10 cellular contexts compared by ENCODE assay signal in genomic region chr4:146207410-146207809, GRCh38. TPM values are rescaled to one million over a fixed set of nuclear protein-coding genes. Genes with fewer than 3 reads are reported as not detected.
"Had no signal": no experiment of that assay in that cellular context is flagged by ENCODE, and none has a peak within 500 bp of the region (broad histone marks: within the 10 kb centered on the region; RNA-seq: fewer than 3 reads in every experiment).

No MANE protein-coding gene starts in this region.

- DNase-seq: GM23248, GOT3, H7, H9, HCEC 1CT, HFFc6 had no signal

- H3K9me3 ChIP-seq: HAP-1 had no signal

- H2AFZ ChIP-seq: GM23248, GM23338 had no signal

- H3K4me1 ChIP-seq: HAP-1 had no signal

- H3K36me3 ChIP-seq: HAP-1 had no signal

- H3K4me2 ChIP-seq: GM23338 had no signal

- H3K9ac ChIP-seq: GM23248 had no signal

- H3K27ac ChIP-seq: GM23248 had no signal

- FAIRE-seq: H54 had no signal

- H3K4me3 ChIP-seq: GM23248, GM23338, HAP-1 had no signal

RNA-seq across cellular contexts. Expression of gene REELD1, which starts 6.9 kb away (rescaled TPM):
- total RNA-seq: GM23248, GM23338, H4, H9, HFFc6 had no signal
- polyA plus RNA-seq: GM23248 had no signal
